ENCODE assay signal across 1 cellular context in the genomic region with DNA sequence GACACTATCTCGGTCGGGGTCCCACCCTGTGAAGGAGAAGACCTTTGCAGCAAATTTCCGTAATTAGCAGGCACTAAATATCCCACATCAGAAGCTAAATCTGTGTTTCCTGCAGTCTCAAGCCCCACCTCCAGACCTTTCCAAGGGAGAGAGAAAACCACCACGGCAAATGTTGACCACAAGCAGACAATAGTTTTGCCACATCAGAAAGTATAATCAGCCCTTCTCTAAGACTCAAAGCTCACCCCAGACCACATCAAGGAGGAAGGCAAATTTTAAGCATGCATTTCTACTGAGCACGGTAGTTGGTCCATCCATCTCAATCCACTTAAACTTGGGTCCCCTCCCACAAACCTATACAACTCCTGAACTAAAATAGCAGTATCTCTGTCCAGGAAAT.
TF ChIP-seq lines count a peak whose summit lies in the region.

No MANE protein-coding gene starts in this region.

TF ChIP-seq in WTC11, 78 proteins besides CTCF, POLR2A, EP300 and RAD21 (continued from another document):
- TF ChIP-seq, protein P1, sequence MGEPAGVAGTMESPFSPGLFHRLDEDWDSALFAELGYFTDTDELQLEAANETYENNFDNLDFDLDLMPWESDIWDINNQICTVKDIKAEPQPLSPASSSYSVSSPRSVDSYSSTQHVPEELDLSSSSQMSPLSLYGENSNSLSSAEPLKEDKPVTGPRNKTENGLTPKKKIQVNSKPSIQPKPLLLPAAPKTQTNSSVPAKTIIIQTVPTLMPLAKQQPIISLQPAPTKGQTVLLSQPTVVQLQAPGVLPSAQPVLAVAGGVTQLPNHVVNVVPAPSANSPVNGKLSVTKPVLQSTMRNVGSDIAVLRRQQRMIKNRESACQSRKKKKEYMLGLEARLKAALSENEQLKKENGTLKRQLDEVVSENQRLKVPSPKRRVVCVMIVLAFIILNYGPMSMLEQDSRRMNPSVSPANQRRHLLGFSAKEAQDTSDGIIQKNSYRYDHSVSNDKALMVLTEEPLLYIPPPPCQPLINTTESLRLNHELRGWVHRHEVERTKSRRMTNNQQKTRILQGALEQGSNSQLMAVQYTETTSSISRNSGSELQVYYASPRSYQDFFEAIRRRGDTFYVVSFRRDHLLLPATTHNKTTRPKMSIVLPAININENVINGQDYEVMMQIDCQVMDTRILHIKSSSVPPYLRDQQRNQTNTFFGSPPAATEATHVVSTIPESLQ (CRISPR knock-in tag; IDR thresholded peaks at IDR 0.05), result no peak
